8 cellular contexts compared by ENCODE assay signal in the genomic region with DNA sequence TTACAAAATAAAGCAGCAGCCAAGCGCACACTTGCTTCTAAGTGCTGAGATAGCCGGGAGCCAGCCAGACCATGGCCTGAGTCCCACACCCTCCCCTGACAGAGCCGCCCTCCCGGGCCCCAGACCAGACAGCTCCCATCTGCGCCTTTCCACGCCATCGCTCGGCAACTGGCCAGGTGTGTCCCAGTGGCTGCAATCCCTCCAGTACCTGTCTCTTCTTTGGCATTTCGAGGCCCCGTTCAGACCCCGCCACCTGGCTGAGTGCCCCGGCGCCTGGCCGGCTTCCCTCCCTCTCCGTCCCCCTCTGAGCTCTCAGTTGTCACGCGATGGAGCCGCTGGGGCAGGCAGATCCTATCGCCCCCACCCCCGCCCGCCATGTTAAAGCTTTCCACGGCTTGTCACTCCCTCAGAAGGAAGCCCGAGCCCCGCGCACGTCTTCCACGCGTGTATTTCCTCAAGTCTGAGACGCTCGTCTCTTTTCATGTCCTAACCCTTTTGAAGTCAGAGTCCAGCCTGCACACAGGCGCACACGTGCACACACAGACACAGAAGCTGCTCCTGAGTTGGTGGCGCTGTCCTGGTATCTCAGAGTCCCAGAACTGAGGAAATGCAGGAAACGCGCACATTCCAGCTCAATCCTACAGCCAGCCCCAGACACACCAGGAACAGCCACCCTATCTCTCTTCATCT. TPM values are rescaled to one million over a fixed set of nuclear protein-coding genes. Genes with fewer than 3 reads are reported as not detected.
DNase-seq lines count a peak whose midpoint lies in the region; ATAC-seq lines count a peak whose summit lies in the region.

No MANE protein-coding gene starts in this region.

- H3K27me3 Mint-ChIP-seq in naive thymus-derived CD4-positive, alpha-beta T cell, result no peaks in the 10 kb centered on the region
- H3K27me3 Mint-ChIP-seq in T-cell, result no peaks in the 10 kb centered on the region

- H3K9me3 ChIP-seq in BLaER1, result no peaks in the 10 kb centered on the region
- no peaks in the 10 kb centered on the region for H3K9me3 ChIP-seq in naive thymus-derived CD4-positive, alpha-beta T cell (ENCODE audit: control insufficient read depth in 2 of 3, low read length in 3 of 3)

- DNase-seq in RPMI7951 (ENCODE audit: low read depth) (peak; percentile 84), fibroblast of gingiva (ENCODE audit: low read depth) (peak; percentile 75), Kasumi-1 (lab: John Stamatoyannopoulos, UW) (no peak), T-cell (no peak)
- DNase-seq in naive thymus-derived CD4-positive, alpha-beta T cell, result no peak
- no peak for DNase-seq in effector CD8-positive, alpha-beta T cell (lab: John Stamatoyannopoulos, UW)

- ATAC-seq in naive thymus-derived CD4-positive, alpha-beta T cell, result no peak
- ATAC-seq in T-cell (replicated peaks in 1 of 4) (no peak), HG03432 (IDR thresholded peaks at IDR 0.05; ENCODE audit: unreplicated experiment) (no peak)

- intact Hi-C loops in naive thymus-derived CD4-positive, alpha-beta T cell (cut with micrococcal nuclease), result no loop called here

- peaks cover 57% of the 10 kb centered on the region for H3K4me1 ChIP-seq in BLaER1
- no peaks in the 10 kb centered on the region for H3K4me1 ChIP-seq in naive thymus-derived CD4-positive, alpha-beta T cell (ENCODE audit: control insufficient read depth in 2 of 2, insufficient read depth in 2 of 2, low read length in 2 of 2)

- peaks cover 96% of the 10 kb centered on the region for H3K36me3 ChIP-seq in BLaER1
- H3K36me3 ChIP-seq in naive thymus-derived CD4-positive, alpha-beta T cell (ENCODE audit: control insufficient read depth in 2 of 3, insufficient read depth in 3 of 3, low read length in 3 of 3), result peaks cover 0 to 42% (median 5%) of the 10 kb centered on the region in 3 experiments

- no peak overlapping the region for H3K4me3 ChIP-seq in BLaER1
- no peak overlapping the region for H3K4me3 ChIP-seq in naive thymus-derived CD4-positive, alpha-beta T cell (ENCODE audit: low read length)

- H3K4me1 Mint-ChIP-seq in naive thymus-derived CD4-positive, alpha-beta T cell, result peaks cover 21 to 75% (median 56%) of the 10 kb centered on the region in 7 donors
- peaks cover 49 to 72% (median 65%) of the 10 kb centered on the region in 3 donors for H3K4me1 Mint-ChIP-seq in T-cell

- H3K27me3 ChIP-seq in BLaER1, result no peaks in the 10 kb centered on the region
- no peaks in the 10 kb centered on the region for H3K27me3 ChIP-seq in naive thymus-derived CD4-positive, alpha-beta T cell (ENCODE audit: control insufficient read depth in 2 of 2, insufficient read depth in 2 of 2, low read length in 2 of 2)

- peaks cover 1 to 24% (median 4%) of the 10 kb centered on the region in 5 donors for H3K36me3 Mint-ChIP-seq in naive thymus-derived CD4-positive, alpha-beta T cell
- H3K36me3 Mint-ChIP-seq in T-cell, result peaks cover 28% of the 10 kb centered on the region

- no peaks in the 10 kb centered on the region for H3K9me3 Mint-ChIP-seq in naive thymus-derived CD4-positive, alpha-beta T cell
- H3K9me3 Mint-ChIP-seq in T-cell, result no peaks in the 10 kb centered on the region

- peak overlapping the region; percentile 30; the same call in 1 of the 2 replicates for H3K27ac ChIP-seq in BLaER1
- no peak overlapping the region for H3K27ac ChIP-seq in naive thymus-derived CD4-positive, alpha-beta T cell (ENCODE audit: low read depth, low read length)

- 0 out of 2 replicates have a peak overlapping the region, but pooled peaks have one; percentile 5 for H3K4me2 ChIP-seq in BLaER1

- peak overlapping the region in 1 of 10 donors; percentile 0 for H3K4me3 Mint-ChIP-seq in naive thymus-derived CD4-positive, alpha-beta T cell
- H3K4me3 Mint-ChIP-seq in T-cell, result no peak overlapping the region

- POLR2A ChIA-PET in naive thymus-derived CD4-positive, alpha-beta T cell (lab: Charles Lee), result no interaction called here
- POLR2A ChIA-PET in T-cell (lab: Charles Lee), result interaction anchor here (0.6 to 0.7 kb wide), 3 partner anchors 90 to 165 kb away, joined by 3 to 7 read pairs (median 5); no protein-coding TSS in a partner anchor

- H3K9ac ChIP-seq in BLaER1, result 0 out of 2 replicates have a peak overlapping the region, but pooled peaks have one; percentile 15

- CTCF ChIA-PET in naive thymus-derived CD4-positive, alpha-beta T cell (lab: Charles Lee), result interaction anchor here (1.0 kb wide), 1 partner anchor 12 kb away, joined by 3 read pairs; no protein-coding TSS in a partner anchor
- CTCF ChIA-PET in T-cell (lab: Charles Lee), result no interaction called here

- peak overlapping the region in 7 of 9 donors; percentile 11 to 86 (median 54) for H3K27ac Mint-ChIP-seq in naive thymus-derived CD4-positive, alpha-beta T cell
- peak overlapping the region in 1 of 2 donors; percentile 83 for H3K27ac Mint-ChIP-seq in T-cell

- peaks cover 100% of the 10 kb centered on the region for H4K20me1 ChIP-seq in BLaER1

RNA-seq across cellular contexts. Expression of a gene that starts 7.9 kb away (rescaled TPM):
- total RNA-seq in RPMI7951 (2014; rRNA removed; shearing (Covaris generic)), result 7.8 and 8.8 TPM in 2 replicates
- 10 to 100 TPM; 33.3 to 47.5 (median 39.0) TPM for total RNA-seq in naive thymus-derived CD4-positive, alpha-beta T cell
- 1 to 10 TPM in 1 of 2 donors, under 1 TPM in 1; 0.57 to 1.8 TPM for polyA plus RNA-seq in naive thymus-derived CD4-positive, alpha-beta T cell
- 10 to 100 TPM; 31.4 to 59.8 (median 57.2) TPM for total RNA-seq in T-cell

Comparison
In these comparisons a context has a peak if more than half of its experiments do, and no peak if none do; other contexts are left out.
1. DNase-seq: peak in RPMI7951 (single experiment) and fibroblast of gingiva (single experiment); none in naive thymus-derived CD4-positive, alpha-beta T cell (0 of 9), Kasumi-1 (0 of 2), T-cell (0 of 34) and effector CD8-positive, alpha-beta T cell (single experiment).